13 cellular contexts compared by ENCODE assay signal in genomic region chr16:31879937-31880321, GRCh38. TPM values are rescaled to one million over a fixed set of nuclear protein-coding genes. Genes with fewer than 3 reads are reported as not detected.
DNase-seq lines count a peak whose midpoint lies in the region; ATAC-seq and TF ChIP-seq lines count a peak whose summit lies in the region.
"Had no signal": no experiment of that assay in that cellular context is flagged by ENCODE, and none has a peak within 500 bp of the region (broad histone marks: within the 10 kb centered on the region; RNA-seq: fewer than 3 reads in every experiment).

No MANE protein-coding gene starts in this region.

- H3K9me3 ChIP-seq in left lung, result no peaks in the 10 kb centered on the region
- no peaks in the 10 kb centered on the region for H3K9me3 ChIP-seq in subcutaneous abdominal adipose tissue (ENCODE audit: control insufficient read depth in 5 of 5, low read length in 5 of 5)

- H3K9ac ChIP-seq in subcutaneous abdominal adipose tissue (ENCODE audit: low read length in 5 of 5), result no peak overlapping the region

- POLR2A ChIA-PET in activated CD4-positive, alpha-beta T cell treated with anti-CD3 and anti-CD28 coated beads for 36 hours (lab: Charles Lee), result interaction anchor here (1.6 kb wide), 1 partner anchor 11 kb away, joined by 8 read pairs; no protein-coding TSS in a partner anchor

- ATAC-seq in activated CD4-positive, alpha-beta T cell treated with anti-CD3 and anti-CD28 coated beads for 36 hours, result no peak
- ATAC-seq in activated naive CD4-positive, alpha-beta T cell treated with anti-CD3 and anti-CD28 coated beads, Interleukin-2, amount 50 U/mL, for 72 hours, result no peak
- no peak for ATAC-seq in left lung

- no peaks in the 10 kb centered on the region for H3K9me3 Mint-ChIP-seq in activated CD4-positive, alpha-beta T cell treated with anti-CD3 and anti-CD28 coated beads for 36 hours (ENCODE audit: low read depth)
- H3K9me3 Mint-ChIP-seq in activated naive CD4-positive, alpha-beta T cell treated with anti-CD3 and anti-CD28 coated beads, Interleukin-2, amount 50 U/mL, for 72 hours, result peaks cover 0 to 4% of the 10 kb centered on the region in 2 donors

- H3K4me3 ChIP-seq in left lung (no peak overlapping the region), subcutaneous abdominal adipose tissue (ENCODE audit: low read depth in 1 of 5, low read length in 5 of 5) (peak overlapping the region in 1 of 5 donors; percentile 7)

- DNase-seq in activated CD4-positive, alpha-beta T cell treated with anti-CD3 and anti-CD28 coated beads for 36 hours, result no peak
- DNase-seq in activated CD4-positive, alpha-beta T cell treated with anti-CD3 and anti-CD28 coated beads, Interleukin-2, amount 50 U/mL, for 48 hours, result no peak
- no peak for DNase-seq in activated naive CD4-positive, alpha-beta T cell treated with anti-CD3 and anti-CD28 coated beads, Interleukin-2, amount 50 U/mL, for 72 hours (ENCODE audit: low spot score in 2 of 2)
- DNase-seq in left lung (no peak), iPS-NIHi11 (ENCODE audit: low spot score) (no peak), HuH-7 (ENCODE audit: low spot score) (no peak), inferior parietal cortex (ENCODE audit: extremely low spot score) (no peak)
- DNase-seq: activated gamma-delta T cell; DND-41; NCI-H2081; nephron progenitor cell; stimulated activated CD4-positive, alpha-beta T cell treated with anti-CD3 and anti-CD28 coated beads, Interleukin-2, amount 100 ng/mL, for 48 hours had no signal

- H3K4me1 Mint-ChIP-seq in activated CD4-positive, alpha-beta T cell treated with anti-CD3 and anti-CD28 coated beads for 36 hours, result peaks cover 80% of the 10 kb centered on the region

- no peaks in the 10 kb centered on the region for H3K27me3 ChIP-seq in left lung
- no peaks in the 10 kb centered on the region for H3K27me3 ChIP-seq in subcutaneous abdominal adipose tissue (ENCODE audit: control insufficient read depth in 5 of 5, insufficient read depth in 4 of 5, low read length in 5 of 5)

- H3K4me1 ChIP-seq in left lung (peaks cover 7 to 80% of the 10 kb centered on the region in 2 donors), subcutaneous abdominal adipose tissue (ENCODE audit: control insufficient read depth in 5 of 5, insufficient read depth in 5 of 5, low read length in 5 of 5) (peaks cover 0 to 50% (median 28%) of the 10 kb centered on the region in 5 donors)

- H3K27ac ChIP-seq in left lung, result peak overlapping the region; percentile 37 to 72
- peak overlapping the region; percentile 55 for H3K27ac ChIP-seq in subcutaneous abdominal adipose tissue (ENCODE audit: low read depth, low read length)

- CTCF ChIA-PET in activated CD4-positive, alpha-beta T cell treated with anti-CD3 and anti-CD28 coated beads for 36 hours (lab: Charles Lee), result interaction anchor here (1.1 to 3.5 kb wide), 2 partner anchors 11 to 18 kb away, joined by 4 to 17 read pairs; no protein-coding TSS in a partner anchor

- H3K27ac Mint-ChIP-seq in activated CD4-positive, alpha-beta T cell treated with anti-CD3 and anti-CD28 coated beads for 36 hours, result peak overlapping the region; percentile 97
- H3K27ac Mint-ChIP-seq in activated naive CD4-positive, alpha-beta T cell treated with anti-CD3 and anti-CD28 coated beads, Interleukin-2, amount 50 U/mL, for 72 hours, result peak overlapping the region; percentile 100
- H3K27ac Mint-ChIP-seq: nephron progenitor cell had no signal

- no peaks in the 10 kb centered on the region for H3K27me3 Mint-ChIP-seq in activated CD4-positive, alpha-beta T cell treated with anti-CD3 and anti-CD28 coated beads for 36 hours

- peaks cover 89% of the 10 kb centered on the region for H3K36me3 Mint-ChIP-seq in activated CD4-positive, alpha-beta T cell treated with anti-CD3 and anti-CD28 coated beads for 36 hours (ENCODE audit: low read depth)
- peaks cover 46 to 82% of the 10 kb centered on the region in 2 donors for H3K36me3 Mint-ChIP-seq in activated naive CD4-positive, alpha-beta T cell treated with anti-CD3 and anti-CD28 coated beads, Interleukin-2, amount 50 U/mL, for 72 hours

- H3K4me3 Mint-ChIP-seq in activated CD4-positive, alpha-beta T cell treated with anti-CD3 and anti-CD28 coated beads for 36 hours, result peak overlapping the region; percentile 51
- H3K4me3 Mint-ChIP-seq: nephron progenitor cell had no signal

- no peak for TF ChIP-seq CTCF in left lung (IDR thresholded peaks at IDR 0.05)

- H3K36me3 ChIP-seq in left lung (peaks cover 0 to 54% of the 10 kb centered on the region in 2 donors), subcutaneous abdominal adipose tissue (ENCODE audit: control insufficient read depth in 5 of 5, insufficient read depth in 5 of 5, low read length in 5 of 5) (peaks cover 0 to 11% (median 5%) of the 10 kb centered on the region in 5 donors)

- intact Hi-C loops in activated CD4-positive, alpha-beta T cell treated with anti-CD3 and anti-CD28 coated beads for 36 hours (cut with DNase I, micrococcal nuclease), result loop anchor here (1.0 to 10.0 kb wide), 4 partner anchors 8 to 955 kb away; partner anchors contain the start of gene FBXL19 (in 1 of the 2)
- intact Hi-C loops in left lung (cut with DNase I), result no loop called here

RNA-seq across cellular contexts. Expression of gene ZNF267, which starts 6.3 kb away (rescaled TPM):
- 10 to 100 TPM; 61.9 to 64.9 TPM for total RNA-seq in activated CD4-positive, alpha-beta T cell treated with anti-CD3 and anti-CD28 coated beads for 36 hours
- 10 to 100 TPM; 81.5 to 89.9 TPM for total RNA-seq in activated naive CD4-positive, alpha-beta T cell treated with anti-CD3 and anti-CD28 coated beads, Interleukin-2, amount 50 U/mL, for 72 hours
- 10 to 100 TPM; 14.1 to 30.8 TPM for total RNA-seq in left lung

Comparison
In these comparisons a context has a peak if more than half of its experiments do, and no peak if none do; other contexts are left out.
1. intact Hi-C loops: an anchor here in activated CD4-positive, alpha-beta T cell treated with anti-CD3 and anti-CD28 coated beads for 36 hours (1.0 to 10.0 kb wide); none called in left lung.